ENCODE assay signal across 23 cellular contexts in genomic region chr4:7736436-7737267, GRCh38.
DNase-seq lines count a peak whose midpoint lies in the region; ATAC-seq and TF ChIP-seq lines count a peak whose summit lies in the region.
"Had no signal": no experiment of that assay in that cellular context is flagged by ENCODE, and none has a peak within 500 bp of the region (broad histone marks: within the 10 kb centered on the region; RNA-seq: fewer than 3 reads in every experiment).

No MANE protein-coding gene starts in this region.

- TF ChIP-seq EP300 in Ishikawa (IDR thresholded peaks at IDR 0.05; ENCODE audit: borderline replicate concordance): no peak

- no peak overlapping the region for H3K4me3 ChIP-seq in astrocyte of the spinal cord (ENCODE audit: low read depth, low read length)
- H3K4me3 ChIP-seq: esophagus squamous epithelium, HAP-1, MG63, mucosa of descending colon, tibial artery had no signal

- TF ChIP-seq RAD21 in Ishikawa (IDR thresholded peaks at IDR 0.05; ENCODE audit: low read depth): peak; percentile 6; the same call in 1 of the 2 replicates

- DNase-seq in EL (peak; percentile 33), astrocyte of the spinal cord (ENCODE audit: low read depth, low spot score) (peak; percentile 21), myocyte (ENCODE audit: low read depth) (peak; percentile 36), NCI-H146 treated with DMSO at 0.1 percent for 48 hours (lab: John Stamatoyannopoulos, UW; ENCODE audit: unreplicated experiment) (no peak), NCI-H2196 (lab: John Stamatoyannopoulos, UW; ENCODE audit: unreplicated experiment) (no peak)
- DNase-seq: activated CD8-positive, alpha-beta T cell treated with anti-CD3 and anti-CD28 coated beads, Interleukin-2, amount 10 ng/mL, durations not matched to agents 7 days and 5 days; activated naive CD4-positive, alpha-beta T cell treated with Interleukin-2 at 50 U/mL for 16 hours; activated T-cell treated with anti-CD3 and anti-CD28 coated beads, Interleukin-2, amount 50 U/mL, for 4 hours; amygdala; DND-41; effector CD8-positive, alpha-beta T cell; esophagus squamous epithelium; MG63; NCI-H1417 treated with DMSO at 0.1 percent for 48 hours; NCI-H2171; NCI-H69; stimulated activated CD4-positive, alpha-beta T cell treated with anti-CD3 and anti-CD28 coated beads, Interleukin-4, amount 100 ng/mL, for 24 hours; tibial artery had no signal

- in situ Hi-C loops in astrocyte of the spinal cord (cut with HindIII; ENCODE audit: low sequenced_read_pairs): no loop called here

- ATAC-seq in HG03520 (IDR thresholded peaks at IDR 0.05; ENCODE audit: unreplicated experiment): no peak
- ATAC-seq: activated CD8-positive, alpha-beta T cell treated with anti-CD3 and anti-CD28 coated beads, Interleukin-2, amount 10 ng/mL, durations not matched to agents 7 days and 5 days; activated T-cell treated with anti-CD3 and anti-CD28 coated beads, Interleukin-2, amount 50 U/mL, for 4 hours; left lobe of liver; mucosa of descending colon had no signal

- TF ChIP-seq CTCF in astrocyte of the spinal cord (IDR thresholded peaks at IDR 0.05; ENCODE audit: low read depth, low read length): no peak

TF ChIP-seq in Ishikawa, 13 proteins besides CTCF, POLR2A, EP300 and RAD21:
- peak; percentile 88 for TF ChIP-seq REST (IDR thresholded peaks at IDR 0.05; ENCODE audit: low read depth)
- TF ChIP-seq, protein P1, sequence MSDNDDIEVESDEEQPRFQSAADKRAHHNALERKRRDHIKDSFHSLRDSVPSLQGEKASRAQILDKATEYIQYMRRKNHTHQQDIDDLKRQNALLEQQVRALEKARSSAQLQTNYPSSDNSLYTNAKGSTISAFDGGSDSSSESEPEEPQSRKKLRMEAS (IDR thresholded peaks at IDR 0.05): no peak
- TF ChIP-seq EGR1 (IDR thresholded peaks at IDR 0.05): no peak
- TF ChIP-seq ZBTB7A (IDR thresholded peaks at IDR 0.05; ENCODE audit: low read depth): 0 out of 2 replicates have a peak, but pooled peaks have one; percentile 9
- TF ChIP-seq TCF12 (IDR thresholded peaks at IDR 0.05; ENCODE audit: low read depth): no peak

Comparison
In these comparisons a context has a peak if more than half of its experiments do, and no peak if none do; other contexts are left out.
1. DNase-seq: peak in EL (single experiment), astrocyte of the spinal cord (single experiment) and myocyte (single experiment); none in NCI-H146 treated with DMSO at 0.1 percent for 48 hours (single experiment) and NCI-H2196 (single experiment).